Comparison of ENCODE assay signal across 8 cellular contexts in the genomic region with DNA sequence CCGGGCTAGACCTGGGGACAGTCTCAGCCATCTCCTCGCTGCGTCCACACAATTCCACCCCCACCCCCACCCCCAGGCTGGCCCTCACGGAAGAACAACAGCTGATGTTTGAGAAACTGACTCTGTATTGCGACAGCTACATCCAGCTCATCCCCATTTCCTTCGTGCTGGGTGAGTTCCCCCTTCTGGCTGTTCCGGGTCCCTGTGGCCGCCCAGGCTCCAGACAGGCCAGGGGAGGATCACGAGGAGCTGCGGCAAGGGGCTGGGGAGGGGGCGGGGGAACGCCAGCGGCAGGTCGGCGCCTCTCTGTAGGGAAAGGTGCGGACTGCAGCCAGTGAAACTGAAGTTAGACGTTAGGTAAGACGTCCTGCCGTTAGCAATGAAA. TPM values are rescaled to one million over a fixed set of nuclear protein-coding genes. Genes with fewer than 3 reads are reported as not detected.
A peak's percentile ranks its signal among the peaks of the same experiment; 100 is the strongest.
DNase-seq lines count a peak whose midpoint lies in the region; ATAC-seq, FAIRE-seq and TF ChIP-seq lines count a peak whose summit lies in the region.

No MANE protein-coding gene starts in this region.

- H3K9me3 ChIP-seq in Peyer's patch, result no peaks in the 10 kb centered on the region
- H3K9me3 ChIP-seq in esophagus squamous epithelium, result no peaks in the 10 kb centered on the region
- H3K9me3 ChIP-seq in mononuclear cell (ENCODE audit: low read depth, low read length), result no peaks in the 10 kb centered on the region

- peak in 1 of 2 donors; percentile 17 for TF ChIP-seq POLR2A in Peyer's patch (IDR thresholded peaks at IDR 0.05)
- peak in 1 of 4 donors; percentile 42 for TF ChIP-seq POLR2A in esophagus squamous epithelium (IDR thresholded peaks at IDR 0.05)

- H3K36me3 ChIP-seq in Peyer's patch (peaks cover 0 to 4% (median 0%) of the 10 kb centered on the region in 3 donors), esophagus squamous epithelium (peaks cover 0 to 6% (median 0%) of the 10 kb centered on the region in 3 donors)

- no peak for ATAC-seq in GM19395 (IDR thresholded peaks at IDR 0.05; ENCODE audit: unreplicated experiment)

- no peaks in the 10 kb centered on the region for H3K27me3 ChIP-seq in Peyer's patch
- peaks cover 0 to 41% (median 0%) of the 10 kb centered on the region in 4 donors for H3K27me3 ChIP-seq in esophagus squamous epithelium
- H3K27me3 ChIP-seq in mononuclear cell (ENCODE audit: insufficient read depth, low read length), result no peaks in the 10 kb centered on the region

- H3K4me3 ChIP-seq in Peyer's patch (peak overlapping the region; percentile 13 to 54 (median 44)), esophagus squamous epithelium (peak overlapping the region; percentile 2 to 61 (median 39)), mononuclear cell (ENCODE audit: low read length) (peak overlapping the region; percentile 42)

- intact Hi-C loops in esophagus squamous epithelium (cut with DNase I), result no loop called here

- FAIRE-seq in urothelium cell line (lab: Jason Lieb, UNC), result no peak

- H3K27ac ChIP-seq in Peyer's patch, result peak overlapping the region; percentile 58 to 81 (median 73)
- H3K27ac ChIP-seq in esophagus squamous epithelium, result peak overlapping the region; percentile 52 to 84 (median 78)

- DNase-seq in DMS79 (lab: John Stamatoyannopoulos, UW) (peak; percentile 11), Peyer's patch (peak in 1 of 3 donors; percentile 74), esophagus squamous epithelium (lab: John Stamatoyannopoulos, UW) (no peak), urothelium cell line (ENCODE audit: low spot score) (peak; percentile 53), NCI-H2081 (lab: John Stamatoyannopoulos, UW) (no peak), occipital lobe (lab: John Stamatoyannopoulos, UW) (no peak)

- H3K4me1 ChIP-seq in Peyer's patch (peaks cover 8 to 17% (median 9%) of the 10 kb centered on the region in 4 donors), esophagus squamous epithelium (peaks cover 13 to 29% (median 16%) of the 10 kb centered on the region in 3 donors), mononuclear cell (ENCODE audit: insufficient read depth, low read length) (peaks cover 46% of the 10 kb centered on the region)

- WGBS in esophagus squamous epithelium, 2 donors, result 0 to 11% methylated on average over 2 to 10 of the region's 19 CpGs

- TF ChIP-seq CTCF in Peyer's patch (IDR thresholded peaks at IDR 0.05) (no peak), esophagus squamous epithelium (IDR thresholded peaks at IDR 0.05) (peak in 1 of 6 experiments; percentile 14)

RNA-seq across cellular contexts. Expression of gene BEST1, which starts 4.9 kb away (rescaled TPM):
- total RNA-seq in Peyer's patch (1 to 10 TPM in 3 of 4 donors, under 1 TPM in 1; 0.47 to 4.1 (median 2.3) TPM), esophagus squamous epithelium (1 to 10 TPM in 1 of 4 donors, under 1 TPM in 3; 0.08 to 2.7 (median 0.39) TPM), mononuclear cell (2.3 TPM), occipital lobe (1.2 TPM)

RNA-seq across cellular contexts. Expression of gene FTH1, which starts 12.4 kb away (rescaled TPM):
- total RNA-seq in Peyer's patch, result 1,000 to 10,000 TPM; 3,399 to 5,471 (median 4,336) TPM
- 1,000 to 10,000 TPM in 1 of 4 donors, 100 to 1,000 TPM in 3; 716 to 1,904 (median 760) TPM for total RNA-seq in esophagus squamous epithelium
- 1,270 TPM for total RNA-seq in mononuclear cell
- 252 TPM for total RNA-seq in occipital lobe

RNA-seq across cellular contexts. Expression of gene RAB3IL1, which starts 37.7 kb away (rescaled TPM):
- total RNA-seq in Peyer's patch (10 to 100 TPM in 1 of 4 donors, 1 to 10 TPM in 3; 1.1 to 28.1 (median 5.7) TPM), esophagus squamous epithelium (10 to 100 TPM in 1 of 4 donors, 1 to 10 TPM in 2, under 1 TPM in 1; 0.15 to 10.3 (median 5.0) TPM), mononuclear cell (not detected), occipital lobe (2.3 TPM)

Comparison
In these comparisons a context has a peak if more than half of its experiments do, and no peak if none do; other contexts are left out.
1. DNase-seq: peak in DMS79 (single experiment) and urothelium cell line (single experiment); none in esophagus squamous epithelium (single experiment), NCI-H2081 (0 of 2) and occipital lobe (single experiment).
2. Peak in every context shown above with its lines, with median percentiles within 50 percentile points of each other: H3K4me3 ChIP-seq.